ENCODE assay signal across 29 cellular contexts in the genomic region with DNA sequence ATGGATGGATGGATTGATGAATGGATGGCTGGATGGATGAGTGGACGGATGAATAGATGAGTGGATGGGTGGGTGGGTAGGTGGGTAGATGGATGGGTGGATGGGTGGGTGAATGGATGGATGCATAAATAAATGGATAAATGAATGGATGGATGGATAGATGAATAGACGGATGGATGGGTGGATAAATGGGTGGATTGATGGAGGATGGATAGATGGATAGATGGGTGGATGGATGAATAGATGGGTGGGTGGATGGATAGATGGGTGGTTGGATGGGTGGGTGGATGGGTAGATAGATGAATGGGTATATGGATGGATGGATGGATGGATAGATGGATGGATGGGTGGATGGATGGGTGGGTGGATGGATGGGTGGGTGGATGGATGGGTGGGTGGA.
"Had no signal": no experiment of that assay in that cellular context is flagged by ENCODE, and none has a peak within 500 bp of the region (broad histone marks: within the 10 kb centered on the region; RNA-seq: fewer than 3 reads in every experiment).

No MANE protein-coding gene starts in this region.

- H3K4me3 ChIP-seq: colonic mucosa, dorsolateral prefrontal cortex, esophagus muscularis mucosa, esophagus squamous epithelium, gastrocnemius medialis, gastroesophageal sphincter, heart left ventricle, heart right ventricle, hepatocyte had no signal

- H3K9me3 Mint-ChIP-seq: endodermal cell had no signal

- H3K27me3 Mint-ChIP-seq: dendritic cell treated with granulocyte-macrophage colony-stimulating factor and Interleukin-4, amounts not matched to agents 40 ng/mL and 50 ng/mL, for 4 days; effector memory CD8-positive, alpha-beta T cell had no signal

- FAIRE-seq: colon, endometrium, endothelial cell of umbilical vein, frontal cortex had no signal

- H3K9me3 ChIP-seq: colonic mucosa, esophagus muscularis mucosa, esophagus squamous epithelium, gastrocnemius medialis, gastroesophageal sphincter, heart left ventricle had no signal

- H3K4me1 ChIP-seq: colonic mucosa, esophagus muscularis mucosa, esophagus squamous epithelium, foreskin keratinocyte, gastrocnemius medialis, gastroesophageal sphincter, heart left ventricle, heart right ventricle had no signal

- H3K27ac Mint-ChIP-seq: dendritic cell treated with granulocyte-macrophage colony-stimulating factor and Interleukin-4, amounts not matched to agents 40 ng/mL and 50 ng/mL, for 4 days; effector memory CD8-positive, alpha-beta T cell; endodermal cell had no signal

- ATAC-seq: effector memory CD8-positive, alpha-beta T cell; esophagus mucosa; foreskin keratinocyte; gastrocnemius medialis; gastroesophageal sphincter; heart left ventricle; heart right ventricle had no signal

- H3K27me3 ChIP-seq: colonic mucosa, esophagus squamous epithelium, foreskin keratinocyte, gastrocnemius medialis, heart left ventricle had no signal

- DNase-seq: colonic mucosa; cortex of kidney; dermis blood vessel endothelial cell; dorsolateral prefrontal cortex; effector CD4-positive, alpha-beta T cell; effector CD8-positive, alpha-beta T cell; effector memory CD4-positive, alpha-beta T cell; effector memory CD8-positive, alpha-beta T cell; endodermal cell; erythroblast; esophagus squamous epithelium; foreskin fibroblast; foreskin keratinocyte; foreskin melanocyte; gastrocnemius medialis; glutamatergic neuron; head of caudate nucleus; heart left ventricle; heart right ventricle had no signal

- H2AFZ ChIP-seq: hepatocyte had no signal

- H3K27ac ChIP-seq: colonic mucosa, epithelial cell of prostate, esophagus muscularis mucosa, esophagus squamous epithelium, foreskin keratinocyte, gastrocnemius medialis, gastroesophageal sphincter, heart left ventricle, heart right ventricle, hepatocyte had no signal

- H3K4me3 Mint-ChIP-seq: dendritic cell treated with granulocyte-macrophage colony-stimulating factor and Interleukin-4, amounts not matched to agents 40 ng/mL and 50 ng/mL, for 4 days; effector memory CD8-positive, alpha-beta T cell; endodermal cell had no signal

- H3K4me2 ChIP-seq: hepatocyte had no signal

- H3K36me3 ChIP-seq: colonic mucosa, esophagus muscularis mucosa, esophagus squamous epithelium, gastrocnemius medialis, gastroesophageal sphincter, heart left ventricle, heart right ventricle had no signal
